Comparison of ENCODE assay signal across 17 cellular contexts in the genomic region with DNA sequence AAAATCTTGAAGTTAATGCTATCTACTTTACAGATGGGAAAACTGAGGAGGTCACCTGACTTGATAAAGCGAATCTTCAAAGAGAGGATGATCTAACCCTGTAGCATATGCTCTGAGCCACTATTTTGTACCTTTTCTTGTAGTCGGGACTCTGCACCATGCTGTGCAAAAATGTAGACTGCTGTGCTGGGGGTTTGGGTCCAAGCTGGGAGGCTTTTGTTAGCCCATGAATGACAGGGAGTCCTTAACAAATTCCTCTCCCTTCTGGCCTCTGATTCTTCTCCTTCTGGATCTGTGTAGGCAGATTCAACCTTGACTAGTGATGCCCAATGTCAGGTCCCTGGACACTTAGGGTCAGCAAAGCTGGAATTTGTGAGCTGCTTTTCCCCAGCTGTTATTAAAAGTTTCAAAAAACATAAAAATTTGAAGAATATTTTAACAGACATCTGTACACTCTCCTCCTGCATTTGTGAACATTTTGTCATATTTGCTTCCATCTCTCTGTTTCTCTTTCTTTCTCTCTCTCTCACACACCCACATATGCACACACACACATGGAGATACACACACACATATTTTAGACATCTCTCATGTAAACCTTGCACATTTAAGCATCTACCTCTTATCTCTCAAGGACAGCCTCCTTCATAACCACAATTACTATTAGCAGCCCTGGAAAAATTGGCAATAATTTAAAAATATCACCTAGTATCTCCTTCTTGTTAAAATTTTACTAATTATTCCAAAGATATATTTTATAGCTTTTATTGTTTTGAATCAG.
"Had no signal": no experiment of that assay in that cellular context is flagged by ENCODE, and none has a peak within 500 bp of the region (broad histone marks: within the 10 kb centered on the region; RNA-seq: fewer than 3 reads in every experiment).

No MANE protein-coding gene starts in this region.

- DNase-seq: activated B cell treated with CpG ODN at 0.5 μM for 24 hours; activated CD4-positive, alpha-beta T cell treated with anti-CD3 and anti-CD28 coated beads for 48 hours; activated CD8-positive, alpha-beta T cell treated with anti-CD3 and anti-CD28 coated beads for 36 hours; activated naive CD4-positive, alpha-beta T cell treated with Interleukin-2 at 50 U/mL for 16 hours; activated T-cell treated with anti-CD3 and anti-CD28 coated beads, Interleukin-2, amount 50 U/mL, for 1 hour; anterior cingulate cortex; caudate nucleus; dorsolateral prefrontal cortex; heart right ventricle; kidney; occipital lobe; retina; stimulated activated naive B cell treated with anti-CD40 and anti-IgM and Interleukin-4, amounts not matched to agents 10 μg/mL and 1 μg/mL and 100 μg/mL, for 72 hours had no signal

- H3K27ac ChIP-seq: dorsolateral prefrontal cortex, heart right ventricle, thoracic aorta had no signal

- H3K36me3 ChIP-seq: heart right ventricle, thoracic aorta had no signal

- ATAC-seq: activated CD8-positive, alpha-beta T cell treated with anti-CD3 and anti-CD28 coated beads for 36 hours; activated T-helper 17 cell treated with anti-CD3 and anti-CD28 coated beads, Interleukin-2, amount 50 U/mL, for 72 hours; heart right ventricle; left lobe of liver; stimulated activated naive B cell treated with anti-CD40 and anti-IgM and Interleukin-4, amounts not matched to agents 10 μg/mL and 1 μg/mL and 100 μg/mL, for 72 hours had no signal

- H3K4me1 ChIP-seq: heart right ventricle had no signal

- H3K27me3 ChIP-seq: dorsolateral prefrontal cortex, heart right ventricle had no signal

- H3K9me3 ChIP-seq: thoracic aorta had no signal

- H3K4me3 ChIP-seq: dorsolateral prefrontal cortex, heart right ventricle, lung, thoracic aorta had no signal
